ENCODE assay signal across 16 cellular contexts in the genomic region with DNA sequence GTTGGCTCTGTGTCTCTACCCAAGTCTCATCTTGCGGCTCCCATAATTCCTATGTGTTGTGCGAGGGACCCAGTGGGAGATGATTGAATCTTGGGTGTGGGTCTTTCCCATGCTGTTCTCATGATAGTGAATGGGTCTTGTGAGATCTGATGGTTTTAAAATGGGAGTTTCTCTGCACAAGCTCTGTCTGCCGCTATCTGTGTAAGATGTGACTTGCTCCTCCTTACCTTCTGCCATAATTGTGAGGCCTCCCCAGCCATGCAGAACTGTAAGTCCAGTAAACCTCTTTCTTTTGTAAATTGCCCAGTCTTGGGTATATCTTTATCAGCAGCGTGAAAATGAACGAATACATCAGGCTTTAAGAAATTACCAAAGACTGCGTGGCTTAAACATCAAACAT. TPM values are rescaled to one million over a fixed set of nuclear protein-coding genes. Genes with fewer than 3 reads are reported as not detected.
A peak's percentile ranks its signal among the peaks of the same experiment; 100 is the strongest.
DNase-seq lines count a peak whose midpoint lies in the region; ATAC-seq lines count a peak whose summit lies in the region.
"Had no signal": no experiment of that assay in that cellular context is flagged by ENCODE, and none has a peak within 500 bp of the region (broad histone marks: within the 10 kb centered on the region; RNA-seq: fewer than 3 reads in every experiment).

No MANE protein-coding gene starts in this region.

- no peak overlapping the region for H3K27ac ChIP-seq in CD4-positive, CD25-positive, alpha-beta regulatory T cell (ENCODE audit: insufficient read depth, low read length, poor library complexity, severe bottlenecking)
- H3K27ac ChIP-seq in CD8-positive, alpha-beta memory T cell (ENCODE audit: low read depth, low read length), result no peak overlapping the region
- H3K27ac ChIP-seq in naive thymus-derived CD4-positive, alpha-beta T cell (ENCODE audit: low read depth, low read length), result no peak overlapping the region

- no peaks in the 10 kb centered on the region for H3K9me3 Mint-ChIP-seq in CD4-positive, CD25-positive, alpha-beta regulatory T cell
- H3K9me3 Mint-ChIP-seq in CD8-positive, alpha-beta memory T cell, result no peaks in the 10 kb centered on the region
- no peaks in the 10 kb centered on the region for H3K9me3 Mint-ChIP-seq in activated naive CD8-positive, alpha-beta T cell (ENCODE audit: low read depth)
- H3K9me3 Mint-ChIP-seq in naive thymus-derived CD4-positive, alpha-beta T cell, result peaks cover 0 to 8% (median 0%) of the 10 kb centered on the region in 11 donors

- no peak overlapping the region for H3K4me3 ChIP-seq in CD4-positive, CD25-positive, alpha-beta regulatory T cell (ENCODE audit: low read depth, low read length)
- no peak overlapping the region for H3K4me3 ChIP-seq in CD8-positive, alpha-beta memory T cell (ENCODE audit: low read length)
- no peak overlapping the region for H3K4me3 ChIP-seq in naive thymus-derived CD4-positive, alpha-beta T cell (ENCODE audit: low read length)

- H3K4me1 ChIP-seq in CD4-positive, CD25-positive, alpha-beta regulatory T cell (ENCODE audit: control insufficient read depth, insufficient read depth, low read length, poor library complexity, severe bottlenecking), result peaks cover 22% of the 10 kb centered on the region
- peaks cover 26% of the 10 kb centered on the region for H3K4me1 ChIP-seq in CD8-positive, alpha-beta memory T cell (ENCODE audit: insufficient read depth, low read length)
- peaks cover 4 to 7% of the 10 kb centered on the region in 2 donors for H3K4me1 ChIP-seq in naive thymus-derived CD4-positive, alpha-beta T cell (ENCODE audit: control insufficient read depth in 2 of 2, insufficient read depth in 2 of 2, low read length in 2 of 2)

- no peaks in the 10 kb centered on the region for H3K27me3 ChIP-seq in CD4-positive, CD25-positive, alpha-beta regulatory T cell (ENCODE audit: control insufficient read depth, insufficient read depth, low read length)
- no peaks in the 10 kb centered on the region for H3K27me3 ChIP-seq in CD8-positive, alpha-beta memory T cell (ENCODE audit: insufficient read depth, low read length, poor library complexity, severe bottlenecking)
- H3K27me3 ChIP-seq in naive thymus-derived CD4-positive, alpha-beta T cell (ENCODE audit: control insufficient read depth in 2 of 2, insufficient read depth in 2 of 2, low read length in 2 of 2), result no peaks in the 10 kb centered on the region

- H3K36me3 Mint-ChIP-seq in CD4-positive, CD25-positive, alpha-beta regulatory T cell, result peaks cover 8% of the 10 kb centered on the region
- peaks cover 0 to 7% (median 4%) of the 10 kb centered on the region in 3 donors for H3K36me3 Mint-ChIP-seq in CD8-positive, alpha-beta memory T cell
- H3K36me3 Mint-ChIP-seq in activated naive CD8-positive, alpha-beta T cell, result peaks cover 12% of the 10 kb centered on the region
- peaks cover 4 to 67% (median 26%) of the 10 kb centered on the region in 5 donors for H3K36me3 Mint-ChIP-seq in naive thymus-derived CD4-positive, alpha-beta T cell

- CTCF ChIA-PET in CD8-positive, alpha-beta memory T cell (lab: Charles Lee), result no interaction called here
- CTCF ChIA-PET in naive thymus-derived CD4-positive, alpha-beta T cell (lab: Charles Lee), result no interaction called here

- no peak for DNase-seq in CD4-positive, CD25-positive, alpha-beta regulatory T cell
- DNase-seq in CD8-positive, alpha-beta memory T cell, result no peak
- no peak for DNase-seq in naive thymus-derived CD4-positive, alpha-beta T cell
- no peak for DNase-seq in stimulated activated CD4-positive, alpha-beta T cell treated with anti-CD3 and anti-CD28 coated beads, Interleukin-2, amount 100 ng/mL, for 48 hours
- DNase-seq in NK-92 (lab: John Stamatoyannopoulos, UW; ENCODE audit: unreplicated experiment) (no peak), NCI-H2196 treated with DMSO at 0.1 percent for 48 hours (lab: John Stamatoyannopoulos, UW; ENCODE audit: unreplicated experiment) (no peak)
- DNase-seq: ACHN, DMS153, EL, H7, NCI-H1930, NCI-H510A, NCI-H82 had no signal

- no peaks in the 10 kb centered on the region for H3K9me3 ChIP-seq in CD4-positive, CD25-positive, alpha-beta regulatory T cell (ENCODE audit: control insufficient read depth in 2 of 2, low read length in 2 of 2)
- H3K9me3 ChIP-seq in CD8-positive, alpha-beta memory T cell (ENCODE audit: low read length), result no peaks in the 10 kb centered on the region
- H3K9me3 ChIP-seq in naive thymus-derived CD4-positive, alpha-beta T cell (ENCODE audit: control insufficient read depth in 2 of 3, low read length in 3 of 3), result no peaks in the 10 kb centered on the region

- H3K27me3 Mint-ChIP-seq in CD4-positive, CD25-positive, alpha-beta regulatory T cell, result no peaks in the 10 kb centered on the region
- no peaks in the 10 kb centered on the region for H3K27me3 Mint-ChIP-seq in CD8-positive, alpha-beta memory T cell
- H3K27me3 Mint-ChIP-seq in activated naive CD8-positive, alpha-beta T cell, result no peaks in the 10 kb centered on the region
- H3K27me3 Mint-ChIP-seq in naive thymus-derived CD4-positive, alpha-beta T cell, result no peaks in the 10 kb centered on the region

- no peak for ATAC-seq in CD4-positive, CD25-positive, alpha-beta regulatory T cell (ENCODE audit: low read depth in 2 of 2)
- no peak for ATAC-seq in naive thymus-derived CD4-positive, alpha-beta T cell
- ATAC-seq: Panc1, Right ventricle myocardium inferior had no signal

- intact Hi-C loops in naive thymus-derived CD4-positive, alpha-beta T cell (cut with micrococcal nuclease), result no loop called here

- POLR2A ChIA-PET in CD8-positive, alpha-beta memory T cell (lab: Charles Lee), result no interaction called here
- POLR2A ChIA-PET in naive thymus-derived CD4-positive, alpha-beta T cell (lab: Charles Lee), result interaction anchor here (1.4 kb wide), 1 partner anchor 9 kb away, joined by 3 read pairs; no protein-coding TSS in a partner anchor

- peaks cover 17 to 87% (median 69%) of the 10 kb centered on the region in 4 donors for H3K4me1 Mint-ChIP-seq in CD4-positive, CD25-positive, alpha-beta regulatory T cell
- H3K4me1 Mint-ChIP-seq in CD8-positive, alpha-beta memory T cell, result peaks cover 64 to 94% (median 90%) of the 10 kb centered on the region in 3 donors
- peaks cover 70% of the 10 kb centered on the region for H3K4me1 Mint-ChIP-seq in activated naive CD8-positive, alpha-beta T cell (ENCODE audit: low read depth)
- H3K4me1 Mint-ChIP-seq in naive thymus-derived CD4-positive, alpha-beta T cell, result peaks cover 32 to 90% (median 86%) of the 10 kb centered on the region in 7 donors

- no peak overlapping the region for H3K4me3 Mint-ChIP-seq in CD4-positive, CD25-positive, alpha-beta regulatory T cell
- no peak overlapping the region for H3K4me3 Mint-ChIP-seq in CD8-positive, alpha-beta memory T cell
- no peak overlapping the region for H3K4me3 Mint-ChIP-seq in activated naive CD8-positive, alpha-beta T cell
- peak overlapping the region in 3 of 10 donors; percentile 7 to 37 (median 14) for H3K4me3 Mint-ChIP-seq in naive thymus-derived CD4-positive, alpha-beta T cell

- H3K27ac Mint-ChIP-seq in CD4-positive, CD25-positive, alpha-beta regulatory T cell, result peak overlapping the region in 2 of 3 donors; percentile 76 to 86
- H3K27ac Mint-ChIP-seq in CD8-positive, alpha-beta memory T cell, result peak overlapping the region in 6 of 8 donors; percentile 26 to 91 (median 63)
- peak overlapping the region; percentile 50 for H3K27ac Mint-ChIP-seq in activated naive CD8-positive, alpha-beta T cell
- H3K27ac Mint-ChIP-seq in naive thymus-derived CD4-positive, alpha-beta T cell, result peak overlapping the region in 6 of 9 donors; percentile 28 to 88 (median 50)

- H3K36me3 ChIP-seq in CD4-positive, CD25-positive, alpha-beta regulatory T cell (ENCODE audit: control insufficient read depth, insufficient read depth, low read length), result no peaks in the 10 kb centered on the region
- no peaks in the 10 kb centered on the region for H3K36me3 ChIP-seq in CD8-positive, alpha-beta memory T cell (ENCODE audit: insufficient read depth, low read length)
- H3K36me3 ChIP-seq in naive thymus-derived CD4-positive, alpha-beta T cell (ENCODE audit: control insufficient read depth in 2 of 3, insufficient read depth in 3 of 3, low read length in 3 of 3), result peaks cover 0 to 4% (median 0%) of the 10 kb centered on the region in 3 experiments

RNA-seq across cellular contexts. Expression of a gene that starts 31.2 kb away (rescaled TPM):
- total RNA-seq in CD4-positive, CD25-positive, alpha-beta regulatory T cell, result 83.4 TPM
- 10 to 100 TPM; 20.2 to 30.5 (median 22.9) TPM for polyA plus RNA-seq in CD4-positive, CD25-positive, alpha-beta regulatory T cell
- total RNA-seq in CD8-positive, alpha-beta memory T cell, result 10 to 100 TPM; 47.8 to 51.0 TPM
- 41.4 TPM for polyA plus RNA-seq in CD8-positive, alpha-beta memory T cell
- 100 to 1,000 TPM in 1 of 5 experiments, 10 to 100 TPM in 4; 61.7 to 103 (median 74.5) TPM for total RNA-seq in naive thymus-derived CD4-positive, alpha-beta T cell
- polyA plus RNA-seq in naive thymus-derived CD4-positive, alpha-beta T cell, result 10 to 100 TPM; 24.6 to 38.4 TPM
